ENCODE assay signal across 33 cellular contexts in the genomic region with DNA sequence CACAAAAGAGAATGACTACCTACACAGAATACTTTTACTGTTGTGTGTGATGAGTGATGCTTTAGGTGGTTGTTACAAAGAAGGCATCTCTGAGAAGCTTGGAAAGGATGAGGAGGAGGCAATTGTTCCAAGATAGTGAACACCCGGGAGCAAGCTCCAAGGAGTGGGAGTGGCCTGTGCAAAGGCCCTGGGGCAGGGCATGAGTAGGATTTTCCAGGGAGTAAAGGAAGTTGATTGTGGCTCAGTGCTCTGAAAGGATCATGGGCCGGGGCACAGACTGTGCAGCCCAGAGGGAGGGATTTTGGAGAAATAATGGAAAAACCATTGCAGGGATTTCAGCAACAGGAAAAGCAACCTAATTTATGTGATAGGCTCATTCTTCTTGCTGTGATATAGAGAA.
"Had no signal": no experiment of that assay in that cellular context is flagged by ENCODE, and none has a peak within 500 bp of the region (broad histone marks: within the 10 kb centered on the region; RNA-seq: fewer than 3 reads in every experiment).

No MANE protein-coding gene starts in this region.

- H3K9me3 Mint-ChIP-seq: activated B cell treated with CpG ODN at 0.5 μM for 24 hours; activated CD8-positive, alpha-beta T cell treated with anti-CD3 and anti-CD28 coated beads for 36 hours; activated naive CD4-positive, alpha-beta T cell treated with anti-CD3 and anti-CD28 coated beads, Interleukin-2, amount 50 U/mL, for 24 hours; activated naive CD8-positive, alpha-beta T cell treated with anti-CD3 and anti-CD28 coated beads for 36 hours; activated naive CD8-positive, alpha-beta T cell treated with anti-CD3 and anti-CD28 coated beads, Interleukin-2, amount 50 U/mL, for 24 hours; activated T-cell treated with anti-CD3 and anti-CD28 coated beads, Interleukin-2, amount 50 U/mL, for 4 hours; activated T-helper 17 cell treated with anti-CD3 and anti-CD28 coated beads, Interleukin-2, amount 50 U/mL, for 72 hours; brain; dendritic cell treated with granulocyte-macrophage colony-stimulating factor and Interleukin-4, amounts not matched to agents 40 ng/mL and 50 ng/mL, for 4 days; endodermal cell; T-helper 2 cell treated with Interferon-gamma antibody and Interleukin-4, amounts not matched to agents 5 μg/mL and 100 μg/mL, for 36 hours had no signal

- H3K27ac ChIP-seq: adrenal gland, ascending aorta, breast epithelium, cardiac muscle cell, colonic mucosa, dorsolateral prefrontal cortex, WERI-Rb-1 had no signal

- H3K27me3 Mint-ChIP-seq: activated B cell treated with CpG ODN at 0.5 μM for 24 hours; activated CD8-positive, alpha-beta T cell treated with anti-CD3 and anti-CD28 coated beads for 36 hours; activated naive CD8-positive, alpha-beta T cell treated with anti-CD3 and anti-CD28 coated beads for 36 hours; activated naive CD8-positive, alpha-beta T cell treated with anti-CD3 and anti-CD28 coated beads, Interleukin-2, amount 50 U/mL, for 24 hours; activated T-helper 17 cell treated with anti-CD3 and anti-CD28 coated beads, Interleukin-2, amount 50 U/mL, for 72 hours; dendritic cell treated with granulocyte-macrophage colony-stimulating factor and Interleukin-4, amounts not matched to agents 40 ng/mL and 50 ng/mL, for 4 days; T-helper 17 cell had no signal

- H3K27me3 ChIP-seq: adrenal gland, ascending aorta, breast epithelium, cardiac muscle cell, colonic mucosa had no signal

- H3K27ac Mint-ChIP-seq: activated B cell treated with CpG ODN at 0.5 μM for 24 hours; activated CD8-positive, alpha-beta T cell treated with anti-CD3 and anti-CD28 coated beads for 36 hours; activated naive CD4-positive, alpha-beta T cell treated with anti-CD3 and anti-CD28 coated beads, Interleukin-2, amount 50 U/mL, for 24 hours; activated naive CD8-positive, alpha-beta T cell treated with anti-CD3 and anti-CD28 coated beads for 36 hours; activated naive CD8-positive, alpha-beta T cell treated with anti-CD3 and anti-CD28 coated beads, Interleukin-2, amount 50 U/mL, for 24 hours; activated T-helper 17 cell treated with anti-CD3 and anti-CD28 coated beads, Interleukin-2, amount 50 U/mL, for 72 hours; brain; dendritic cell treated with granulocyte-macrophage colony-stimulating factor and Interleukin-4, amounts not matched to agents 40 ng/mL and 50 ng/mL, for 4 days; endodermal cell; T-helper 17 cell; T-helper 2 cell treated with Interferon-gamma antibody and Interleukin-4, amounts not matched to agents 5 μg/mL and 100 μg/mL, for 36 hours had no signal

- H3K9me3 ChIP-seq: adrenal gland, ascending aorta, breast epithelium, colonic mucosa had no signal

- H3K4me1 ChIP-seq: adrenal gland, ascending aorta, breast epithelium, colonic mucosa had no signal

- H3K36me3 ChIP-seq: adrenal gland, ascending aorta, breast epithelium, cardiac muscle cell, colonic mucosa, WERI-Rb-1 had no signal

- H3K4me3 Mint-ChIP-seq: activated B cell treated with CpG ODN at 0.5 μM for 24 hours; activated CD8-positive, alpha-beta T cell treated with anti-CD3 and anti-CD28 coated beads for 36 hours; activated naive CD4-positive, alpha-beta T cell treated with anti-CD3 and anti-CD28 coated beads, Interleukin-2, amount 50 U/mL, for 24 hours; activated naive CD8-positive, alpha-beta T cell treated with anti-CD3 and anti-CD28 coated beads for 36 hours; activated naive CD8-positive, alpha-beta T cell treated with anti-CD3 and anti-CD28 coated beads, Interleukin-2, amount 50 U/mL, for 24 hours; activated T-cell treated with anti-CD3 and anti-CD28 coated beads, Interleukin-2, amount 50 U/mL, for 4 hours; activated T-helper 17 cell treated with anti-CD3 and anti-CD28 coated beads, Interleukin-2, amount 50 U/mL, for 72 hours; brain; dendritic cell treated with granulocyte-macrophage colony-stimulating factor and Interleukin-4, amounts not matched to agents 40 ng/mL and 50 ng/mL, for 4 days; endodermal cell; T-helper 17 cell; T-helper 2 cell treated with Interferon-gamma antibody and Interleukin-4, amounts not matched to agents 5 μg/mL and 100 μg/mL, for 36 hours had no signal

- DNase-seq: activated B cell treated with CpG ODN at 0.5 μM for 24 hours; activated CD4-positive, alpha-beta T cell treated with anti-CD3 and anti-CD28 coated beads for 48 hours; activated CD4-positive, alpha-beta T cell treated with anti-CD3 and anti-CD28 coated beads, Interleukin-2, amount 50 U/mL, for 1 hour; activated CD4-positive, alpha-beta T cell treated with anti-CD3 and anti-CD28 coated beads, Interleukin-2, amount 50 U/mL, for 48 hours; activated CD8-positive, alpha-beta memory T cell treated with anti-CD3 and anti-CD28 coated beads for 24 hours; activated CD8-positive, alpha-beta T cell treated with anti-CD3 and anti-CD28 coated beads for 36 hours; activated effector memory CD4-positive, alpha-beta T cell treated with Interleukin-2 at 50 U/mL for 16 hours; activated gamma-delta T cell treated with Interleukin-2 at 50 U/mL for 16 hours; activated naive CD4-positive, alpha-beta T cell treated with Interleukin-2 at 50 U/mL for 16 hours; activated naive CD8-positive, alpha-beta T cell treated with anti-CD3 and anti-CD28 coated beads for 36 hours; activated naive CD8-positive, alpha-beta T cell treated with anti-CD3 and anti-CD28 coated beads, Interleukin-2, amount 50 U/mL, for 24 hours; activated T-cell treated with anti-CD3 and anti-CD28 coated beads, Interleukin-2, amount 50 U/mL, for 4 hours; adrenal gland; central memory CD4-positive, alpha-beta T cell; cerebellar nuclear complex; colonic mucosa; dorsolateral prefrontal cortex; effector memory CD4-positive, alpha-beta T cell; endodermal cell; T-helper 1 cell; T-helper 17 cell; T1000; WERI-Rb-1 had no signal

- H3K36me3 Mint-ChIP-seq: activated naive CD4-positive, alpha-beta T cell treated with anti-CD3 and anti-CD28 coated beads, Interleukin-2, amount 50 U/mL, for 24 hours; activated naive CD8-positive, alpha-beta T cell treated with anti-CD3 and anti-CD28 coated beads for 36 hours; brain had no signal

- H3K4me1 Mint-ChIP-seq: activated B cell treated with CpG ODN at 0.5 μM for 24 hours; activated naive CD4-positive, alpha-beta T cell treated with anti-CD3 and anti-CD28 coated beads, Interleukin-2, amount 50 U/mL, for 24 hours; activated naive CD8-positive, alpha-beta T cell treated with anti-CD3 and anti-CD28 coated beads for 36 hours; activated naive CD8-positive, alpha-beta T cell treated with anti-CD3 and anti-CD28 coated beads, Interleukin-2, amount 50 U/mL, for 24 hours; activated T-helper 17 cell treated with anti-CD3 and anti-CD28 coated beads, Interleukin-2, amount 50 U/mL, for 72 hours; endodermal cell; T-helper 17 cell had no signal

- ATAC-seq: activated CD4-positive, CD25-positive, alpha-beta regulatory T cell treated with anti-CD3 and anti-CD28 coated beads, Interleukin-2, amount 50 U/mL, for 24 hours; activated CD8-positive, alpha-beta T cell treated with anti-CD3 and anti-CD28 coated beads for 36 hours; activated naive CD8-positive, alpha-beta T cell treated with anti-CD3 and anti-CD28 coated beads, Interleukin-2, amount 50 U/mL, for 24 hours; activated T-cell treated with anti-CD3 and anti-CD28 coated beads, Interleukin-2, amount 50 U/mL, for 4 hours; activated T-helper 17 cell treated with anti-CD3 and anti-CD28 coated beads, Interleukin-2, amount 50 U/mL, for 72 hours; esophagus mucosa; T-helper 17 cell had no signal

- H3K4me3 ChIP-seq: adrenal gland, ascending aorta, breast epithelium, cardiac muscle cell, colonic mucosa, dorsolateral prefrontal cortex had no signal
